In genomic region chr16:66924527-66925321, GRCh38 we compare ENCODE assay signal across 9 cellular contexts. TPM values are rescaled to one million over a fixed set of nuclear protein-coding genes. Genes with fewer than 3 reads are reported as not detected.
DNase-seq lines count a peak whose midpoint lies in the region; ATAC-seq and TF ChIP-seq lines count a peak whose summit lies in the region.
"Had no signal": no experiment of that assay in that cellular context is flagged by ENCODE, and none has a peak within 500 bp of the region (broad histone marks: within the 10 kb centered on the region; RNA-seq: fewer than 3 reads in every experiment).

No MANE protein-coding gene starts in this region.

- peak overlapping the region; percentile 34 for H3K4me3 Mint-ChIP-seq in glutamatergic neuron (ENCODE audit: unreplicated experiment)

- H3K27me3 Mint-ChIP-seq in glutamatergic neuron (ENCODE audit: unreplicated experiment) = peaks cover 13% of the 10 kb centered on the region

- no peaks in the 10 kb centered on the region for H3K36me3 ChIP-seq in HUES6 (ENCODE audit: control insufficient read depth, insufficient read depth, low read length)

- peaks cover 11% of the 10 kb centered on the region for H3K4me1 ChIP-seq in HUES6 (ENCODE audit: control insufficient read depth, insufficient read depth, low read length)

- peaks cover 74% of the 10 kb centered on the region for H3K27me3 ChIP-seq in HUES6 (ENCODE audit: control insufficient read depth, insufficient read depth, low read length)

- no peak overlapping the region for H3K9ac ChIP-seq in HUES6 (ENCODE audit: low read length)

- H3K9me3 Mint-ChIP-seq in glutamatergic neuron (ENCODE audit: unreplicated experiment) = peaks cover 7% of the 10 kb centered on the region

- no peaks in the 10 kb centered on the region for H3K36me3 Mint-ChIP-seq in glutamatergic neuron (ENCODE audit: unreplicated experiment)

- DNase-seq in Daoy (ENCODE audit: low read depth) (peak; percentile 46), glutamatergic neuron (peak; percentile 73), retina (peak; percentile 48), OCI-M1 (lab: John Stamatoyannopoulos, UW) (no peak)
- peak; percentile 25 for DNase-seq in activated T-helper 9 cell treated with anti-CD3 and anti-CD28 coated beads, Interleukin-2, amount 50 U/mL, for 16 hours (ENCODE audit: low read depth)

- peak overlapping the region; percentile 64 for H3K4me3 ChIP-seq in HUES6 (ENCODE audit: low read depth, low read length)

- H3K9me3 ChIP-seq in HUES6 (ENCODE audit: control insufficient read depth, insufficient read depth, low read depth, low read length) = no peaks in the 10 kb centered on the region

- H3K27ac Mint-ChIP-seq in glutamatergic neuron (ENCODE audit: unreplicated experiment) = no peak overlapping the region

- peak; percentile 26 for TF ChIP-seq CTCF in glutamatergic neuron (IDR thresholded peaks at IDR 0.05; ENCODE audit: partially characterized antibody, unreplicated experiment)

- no peak overlapping the region for H3K27ac ChIP-seq in HUES6 (ENCODE audit: low read depth, low read length)

- ATAC-seq in GM18519 (IDR thresholded peaks at IDR 0.05; ENCODE audit: low FRiP score, unreplicated experiment) (no peak), HG02571 (IDR thresholded peaks at IDR 0.05; ENCODE audit: unreplicated experiment) (no peak)

- peaks cover 18% of the 10 kb centered on the region for H3K4me1 Mint-ChIP-seq in glutamatergic neuron (ENCODE audit: low read depth, unreplicated experiment)

RNA-seq across cellular contexts. Expression of gene RRAD, which starts 0.6 kb away (rescaled TPM):
- total RNA-seq in Daoy (2014; rRNA removed; shearing (Covaris generic)) = 24.3 and 27.7 TPM in 2 replicates
- total RNA-seq in glutamatergic neuron (ENCODE audit: unreplicated experiment) = 1.1 TPM

RNA-seq across cellular contexts. Expression of gene CDH16, which starts 6.0 kb away (rescaled TPM):
- total RNA-seq in Daoy (2014; rRNA removed; shearing (Covaris generic)) = not detected in 2 replicates
- not detected for total RNA-seq in glutamatergic neuron (ENCODE audit: unreplicated experiment)
- total RNA-seq: NCI-H460 had no signal

RNA-seq across cellular contexts. Expression of gene CIAO2B, which starts 9.5 kb away (rescaled TPM):
- 127 and 129 TPM in 2 replicates for total RNA-seq in Daoy (2014; rRNA removed; shearing (Covaris generic))
- total RNA-seq in glutamatergic neuron (ENCODE audit: unreplicated experiment) = 89.4 TPM

RNA-seq across cellular contexts. Expression of gene CES2, which starts 10.6 kb away (rescaled TPM):
- total RNA-seq in Daoy (2014; rRNA removed; shearing (Covaris generic)) = 10.3 and 12.0 TPM in 2 replicates
- 38.6 TPM for total RNA-seq in glutamatergic neuron (ENCODE audit: unreplicated experiment)

RNA-seq across cellular contexts. Expression of gene CES3, which starts 36.3 kb away (rescaled TPM):
- total RNA-seq in Daoy (2014; rRNA removed; shearing (Covaris generic)) = 0.29 TPM in 1 of 2 replicates, not detected in the other
- total RNA-seq in glutamatergic neuron (ENCODE audit: unreplicated experiment) = 4.1 TPM

Comparison
In these comparisons a context has a peak if more than half of its experiments do, and no peak if none do; other contexts are left out.
1. RNA of gene RRAD, which starts 0.6 kb away (total RNA-seq): 24.3 to 27.7 TPM in Daoy; 1.1 TPM in glutamatergic neuron (single experiment); every median in the first group is over 10 times any median in the second.